ENCODE assay signal across 17 cellular contexts in the genomic region with DNA sequence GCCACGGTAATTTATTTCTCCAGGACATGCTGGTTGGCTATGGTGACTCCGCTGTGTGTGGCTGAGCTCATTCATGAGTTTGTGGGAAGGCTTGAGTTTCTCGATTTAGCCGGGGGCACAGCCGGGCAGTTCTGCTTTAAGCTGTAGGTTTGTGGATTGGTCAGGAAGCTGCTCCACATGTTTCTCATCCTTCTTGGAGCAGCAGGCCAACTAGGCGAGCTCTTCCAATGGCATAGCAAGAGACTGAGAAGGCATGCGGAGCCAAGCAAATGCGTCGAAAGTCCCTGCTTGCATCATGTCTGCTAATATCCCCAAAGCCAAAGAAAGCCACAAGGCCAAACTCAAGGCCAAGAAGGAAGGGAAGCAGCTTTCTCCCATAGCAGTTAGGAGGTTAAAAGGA.
DNase-seq lines count a peak whose midpoint lies in the region; ATAC-seq, FAIRE-seq and TF ChIP-seq lines count a peak whose summit lies in the region.
"Had no signal": no experiment of that assay in that cellular context is flagged by ENCODE, and none has a peak within 500 bp of the region (broad histone marks: within the 10 kb centered on the region; RNA-seq: fewer than 3 reads in every experiment).

No MANE protein-coding gene starts in this region.

- intact Hi-C loops in lower leg skin (cut with DNase I; ENCODE audit: low total_unique reads): no loop called here
- intact Hi-C loops in transverse colon (cut with DNase I; ENCODE audit: low total_unique reads): no loop called here
- intact Hi-C loops in PC-9 (cut with micrococcal nuclease; ENCODE audit: unreplicated experiment): no loop called here

- POLR2A ChIA-PET in H1 (lab: Charles Lee; ENCODE audit: partially characterized antibody): no interaction called here
- POLR2A ChIA-PET in PC-9 (lab: Charles Lee; ENCODE audit: unreplicated experiment): no interaction called here

- TF ChIP-seq CTCF in H1 (IDR thresholded peaks at IDR 0.05; ENCODE audit: control extremely low read depth in 1 of 3, insufficient read depth in 1 of 3, low read depth in 1 of 3, low read length in 3 of 3): no peak
- TF ChIP-seq CTCF in lower leg skin (IDR thresholded peaks at IDR 0.05): no peak
- no peak for TF ChIP-seq CTCF in transverse colon (IDR thresholded peaks at IDR 0.05)
- TF ChIP-seq CTCF in PC-9 (conservative IDR thresholded peaks at IDR 0.05): no peak

- H3K23ac ChIP-seq in H1 (ENCODE audit: insufficient read length): no peak overlapping the region

- H3K4ac ChIP-seq in H1 (replicated peaks; ENCODE audit: insufficient read length, low read depth, low read length): no peak overlapping the region

- H4K5ac ChIP-seq in H1 (ENCODE audit: insufficient read length, low read depth, low read length): no peak overlapping the region

- H4K20me1 ChIP-seq in H1 (replicated peaks in 1 of 2; ENCODE audit: control insufficient read depth in 1 of 2, insufficient read depth in 2 of 2, low read length in 2 of 2) (no peaks in the 10 kb centered on the region), PC-9 (ENCODE audit: insufficient read depth) (no peaks in the 10 kb centered on the region)
- H4K20me1 ChIP-seq: BLaER1 had no signal

- H3K36me3 ChIP-seq in H1 (ENCODE audit: control insufficient read depth in 2 of 4, insufficient read depth in 4 of 4, low read length in 3 of 4) (no peaks in the 10 kb centered on the region), transverse colon (no peaks in the 10 kb centered on the region), PC-9 (ENCODE audit: low read depth) (no peaks in the 10 kb centered on the region)
- H3K36me3 ChIP-seq: BLaER1 had no signal

- H2BK20ac ChIP-seq in H1 (ENCODE audit: low read length): no peak overlapping the region

- TF ChIP-seq RAD21 in H1 (IDR thresholded peaks at IDR 0.05 in 1 of 2, conservative IDR thresholded peaks at IDR 0.05 in 1 of 2; ENCODE audit: low read depth in 2 of 2, low read length in 2 of 2): no peak

- DNase-seq in EH (ENCODE audit: low read depth): peak; percentile 52
- no peak for DNase-seq in H1 (ENCODE audit: low read depth in 1 of 2, low spot score in 2 of 2)
- DNase-seq in lower leg skin (ENCODE audit: low spot score in 2 of 2): peak; percentile 53 to 89
- peak; percentile 8 for DNase-seq in transverse colon
- no peak for DNase-seq in stimulated activated CD8-positive, alpha-beta memory T cell treated with anti-CD3 and anti-CD28 coated beads, Interleukin-4, amount 100 ng/mL, for 48 hours
- no peak for DNase-seq in PC-9
- DNase-seq: DMS 273 treated with DMSO at 0.1 percent for 48 hours, IMR-90, Kasumi-1, NCI-H1417, NCI-H2029, NCI-H524, SIG-M5 had no signal

- TF ChIP-seq EP300 in H1 (IDR thresholded peaks at IDR 0.05; ENCODE audit: borderline replicate concordance in 1 of 2, low read depth in 2 of 2, low read length in 2 of 2): no peak
- no peak for TF ChIP-seq EP300 in transverse colon (IDR thresholded peaks at IDR 0.05; ENCODE audit: low read depth)

- H3K18ac ChIP-seq in H1 (ENCODE audit: extremely low read depth, low read length): no peak overlapping the region

- H3K56ac ChIP-seq in H1 (replicated peaks; ENCODE audit: insufficient read length, low read depth, low read length): no peak overlapping the region

- no peaks in the 10 kb centered on the region for H3F3A ChIP-seq in PC-9 (ENCODE audit: insufficient read depth, low read depth)

- H3K4me1 ChIP-seq in H1 (replicated peaks in 1 of 4; ENCODE audit: control insufficient read depth in 3 of 4, insufficient read depth in 4 of 4, low read length in 3 of 4) (no peaks in the 10 kb centered on the region), transverse colon (no peaks in the 10 kb centered on the region), PC-9 (replicated peaks; ENCODE audit: insufficient read depth) (no peaks in the 10 kb centered on the region)

- H4K8ac ChIP-seq in H1 (ENCODE audit: extremely low read depth, insufficient read depth, low read length): no peak overlapping the region

- no peak for ATAC-seq in GM21529 (IDR thresholded peaks at IDR 0.05; ENCODE audit: unreplicated experiment)
- ATAC-seq: HCT116 had no signal

- no peaks in the 10 kb centered on the region for H3K9me3 ChIP-seq in H1 (ENCODE audit: insufficient read depth in 2 of 2, low read depth in 1 of 2, low read length in 1 of 2)
- no peaks in the 10 kb centered on the region for H3K9me3 ChIP-seq in transverse colon
- no peaks in the 10 kb centered on the region for H3K9me3 ChIP-seq in PC-9 (ENCODE audit: insufficient read depth, low read depth)

- 82% methylated on average over 9 of the region's 9 CpGs; no CpG with 5 or more reads in 1 of the 2 experiments for WGBS in H1 (ENCODE audit: extremely low coverage in 1 of 2, insufficient coverage in 1 of 2, insufficient read length in 1 of 2, insufficient replicate concordance in 2 of 2, low coverage in 1 of 2, low lambda C conversion rate in 2 of 2, missing lambda C conversion rate in 1 of 2), 2 experiments
- WGBS in lower leg skin, 2 donors: 49 to 70% methylated on average over 9 of the region's 9 CpGs
- 90 to 100% methylated on average over 1 to 9 of the region's 9 CpGs for WGBS in transverse colon (ENCODE audit: low coverage in 1 of 2), 2 donors

- H2BK5ac ChIP-seq in H1 (ENCODE audit: low read depth, low read length): no peak overlapping the region

- H4K91ac ChIP-seq in H1 (replicated peaks; ENCODE audit: insufficient read length, low read length): no peak overlapping the region

- in situ Hi-C loops in transverse colon (cut with MboI; ENCODE audit: low pct_ligation_motif_present in 1 of 4, low pct_unique_long_range_greater_than_20kb in 1 of 4, low sequenced_read_pairs in 3 of 4): loop anchor here in 2 of 4 donors (25.0 kb wide), 1 partner anchor 496 kb away; no protein-coding TSS in a partner anchor

- peak overlapping the region; percentile 43 for H2AFZ ChIP-seq in H1 (ENCODE audit: low read length)
- no peak overlapping the region for H2AFZ ChIP-seq in PC-9

- H3K14ac ChIP-seq in H1 (ENCODE audit: insufficient read length): no peak overlapping the region

- no peak for FAIRE-seq in H1 (lab: Jason Lieb, UNC)
- FAIRE-seq: RCC 7860 had no signal

- no peak overlapping the region for H3K4me2 ChIP-seq in H1 (ENCODE audit: insufficient read depth in 1 of 2, low read depth in 2 of 2, low read length in 2 of 2)
- no peak overlapping the region for H3K4me2 ChIP-seq in PC-9
- H3K4me2 ChIP-seq: BLaER1 had no signal

- no peak overlapping the region for H2BK15ac ChIP-seq in H1 (ENCODE audit: low read length)

- TF ChIP-seq POLR2A in H1 (IDR thresholded peaks at IDR 0.05; ENCODE audit: control extremely low read depth in 1 of 2, low read depth in 2 of 2, low read length in 2 of 2) (no peak), lower leg skin (IDR thresholded peaks at IDR 0.05) (no peak), transverse colon (IDR thresholded peaks at IDR 0.05) (no peak)

- no TSS peak for BruUV-seq in PC-9 (replicated peaks; lab: Mats Ljungman, UMichigan)

- H3K9ac ChIP-seq in H1 (replicated peaks in 1 of 4; ENCODE audit: extremely low read depth in 1 of 4, low read depth in 3 of 4, low read length in 3 of 4): no peak overlapping the region
- H3K9ac ChIP-seq: BLaER1 had no signal

- no peak overlapping the region for H3K27ac ChIP-seq in H1 (ENCODE audit: low read depth, low read length)
- no peak overlapping the region for H3K27ac ChIP-seq in transverse colon
- H3K27ac ChIP-seq in PC-9: no peak overlapping the region
- H3K27ac ChIP-seq: BLaER1 had no signal

- H3K9me2 ChIP-seq in PC-9 (ENCODE audit: insufficient read depth): no peaks in the 10 kb centered on the region

- H3K27me3 ChIP-seq in H1 (replicated peaks in 1 of 4; ENCODE audit: control insufficient read depth in 3 of 4, extremely low read depth in 1 of 4, insufficient read depth in 3 of 4, low read length in 3 of 4) (no peaks in the 10 kb centered on the region), transverse colon (no peaks in the 10 kb centered on the region), PC-9 (ENCODE audit: insufficient read depth, low read depth) (peaks cover 27% of the 10 kb centered on the region)
- H3K27me3 ChIP-seq: BLaER1 had no signal

- no peaks in the 10 kb centered on the region for H3K79me1 ChIP-seq in H1 (ENCODE audit: low read depth, low read length)

- no peak overlapping the region for H2BK120ac ChIP-seq in H1 (replicated peaks; ENCODE audit: low read depth, low read length)

- CTCF ChIA-PET in H1 (lab: Charles Lee; ENCODE audit: partially characterized antibody): interaction anchor here (0.6 to 2.2 kb wide), 2 partner anchors 9 to 1254 kb away, joined by 3 to 12 read pairs; no protein-coding TSS in a partner anchor
- CTCF ChIA-PET in PC-9 (lab: Charles Lee): no interaction called here

- no peak overlapping the region for H2BK12ac ChIP-seq in H1 (ENCODE audit: low read depth, low read length)

- H3K23me2 ChIP-seq in H1 (ENCODE audit: low read depth, low read length): no peaks in the 10 kb centered on the region

- H3K4me3 ChIP-seq in H1 (ENCODE audit: extremely low read depth in 1 of 4, insufficient read depth in 2 of 4, low read depth in 3 of 4, low read length in 4 of 4) (no peak overlapping the region), lower leg skin (ENCODE audit: low read depth, poor library complexity, severe bottlenecking) (no peak overlapping the region), transverse colon (no peak overlapping the region), PC-9 (no peak overlapping the region)
- H3K4me3 ChIP-seq: BLaER1 had no signal

- H2AK5ac ChIP-seq in H1 (ENCODE audit: low read depth, low read length): no peak overlapping the region

- H3K79me2 ChIP-seq in H1 (ENCODE audit: control insufficient read depth in 1 of 2, insufficient read depth in 2 of 2, low read length in 2 of 2) (no peaks in the 10 kb centered on the region), PC-9 (ENCODE audit: low read depth) (no peaks in the 10 kb centered on the region)

TF ChIP-seq in H1, 55 proteins besides CTCF, POLR2A, EP300 and RAD21 (continues in another document):
- TF ChIP-seq, protein P1, sequence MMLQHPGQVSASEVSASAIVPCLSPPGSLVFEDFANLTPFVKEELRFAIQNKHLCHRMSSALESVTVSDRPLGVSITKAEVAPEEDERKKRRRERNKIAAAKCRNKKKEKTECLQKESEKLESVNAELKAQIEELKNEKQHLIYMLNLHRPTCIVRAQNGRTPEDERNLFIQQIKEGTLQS (IDR thresholded peaks at IDR 0.05; ENCODE audit: insufficient read depth, low read depth, low read length): no peak
- no peak for TF ChIP-seq CHD1 (IDR thresholded peaks at IDR 0.05; ENCODE audit: low read depth, low read length)
- no peak for TF ChIP-seq CHD2 (IDR thresholded peaks at IDR 0.05; ENCODE audit: low read length)
- no peak for TF ChIP-seq CBX5 (IDR thresholded peaks at IDR 0.05; ENCODE audit: low read depth, low read length)
- TF ChIP-seq YY1 (IDR thresholded peaks at IDR 0.05; ENCODE audit: low read depth, low read length): no peak
- TF ChIP-seq SIN3A (conservative IDR thresholded peaks at IDR 0.05 in 1 of 2, IDR thresholded peaks at IDR 0.05 in 1 of 2; ENCODE audit: low read depth in 1 of 2, low read length in 2 of 2): no peak
- no peak for TF ChIP-seq TBP (IDR thresholded peaks at IDR 0.05; ENCODE audit: low read depth, low read length)
- TF ChIP-seq TAF1 (IDR thresholded peaks at IDR 0.05; ENCODE audit: low read depth, low read length): no peak
- TF ChIP-seq CTBP2 (IDR thresholded peaks at IDR 0.05; ENCODE audit: borderline replicate concordance, insufficient read depth, insufficient read length, low read length): no peak

Comparison
In these comparisons a context has a peak if more than half of its experiments do, and no peak if none do; other contexts are left out.
1. DNase-seq: peak in EH (single experiment), lower leg skin (2 of 2) and transverse colon (single experiment); none in H1 (0 of 2), stimulated activated CD8-positive, alpha-beta memory T cell treated with anti-CD3 and anti-CD28 coated beads, Interleukin-4, amount 100 ng/mL, for 48 hours (single experiment) and PC-9 (0 of 2).